In the genomic region with DNA sequence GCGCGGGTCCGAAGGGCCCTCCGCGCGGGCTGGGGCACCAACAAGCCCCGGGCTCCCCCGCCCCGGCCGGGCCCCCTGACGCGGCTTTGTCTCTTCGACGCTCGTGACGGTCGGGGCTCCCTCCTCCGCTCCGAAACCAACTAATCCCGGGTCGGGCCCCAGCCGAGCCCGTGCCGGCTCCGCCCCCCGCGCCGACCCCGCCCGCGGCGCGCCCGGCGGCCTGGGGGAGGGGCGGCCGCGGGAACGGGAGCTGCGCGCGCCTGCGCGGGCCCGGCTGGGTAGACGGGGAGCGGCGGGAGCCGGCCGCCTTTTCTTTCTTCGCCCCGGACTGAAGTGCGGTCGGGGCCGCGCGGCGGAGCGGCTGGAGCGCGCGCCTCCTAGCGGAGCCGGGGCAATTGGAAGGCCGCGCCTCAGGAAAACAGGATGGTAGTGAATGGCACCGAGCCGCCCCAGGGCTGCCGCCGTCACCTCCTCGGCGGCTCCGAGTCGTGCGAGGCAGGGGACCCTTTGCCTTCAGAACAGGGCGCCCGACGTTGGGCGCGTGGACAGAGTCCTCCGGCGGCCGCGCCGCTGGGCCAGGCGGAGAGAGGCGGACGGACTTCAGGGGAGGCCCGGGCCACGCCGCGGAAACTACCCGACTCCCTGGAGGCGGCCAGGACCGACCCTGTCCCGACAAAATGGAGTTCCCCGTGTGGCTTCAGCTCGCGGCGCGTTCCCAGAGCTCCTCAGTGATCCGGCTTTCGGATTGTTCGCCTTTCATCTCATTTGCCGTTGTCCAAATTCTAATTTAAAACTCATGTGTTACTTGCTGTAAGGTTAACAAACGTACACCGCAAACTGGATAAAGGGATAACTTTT, we compare ENCODE assay signal across 1 cellular context.
TF ChIP-seq lines count a peak whose summit lies in the region.

A gene with protein sequence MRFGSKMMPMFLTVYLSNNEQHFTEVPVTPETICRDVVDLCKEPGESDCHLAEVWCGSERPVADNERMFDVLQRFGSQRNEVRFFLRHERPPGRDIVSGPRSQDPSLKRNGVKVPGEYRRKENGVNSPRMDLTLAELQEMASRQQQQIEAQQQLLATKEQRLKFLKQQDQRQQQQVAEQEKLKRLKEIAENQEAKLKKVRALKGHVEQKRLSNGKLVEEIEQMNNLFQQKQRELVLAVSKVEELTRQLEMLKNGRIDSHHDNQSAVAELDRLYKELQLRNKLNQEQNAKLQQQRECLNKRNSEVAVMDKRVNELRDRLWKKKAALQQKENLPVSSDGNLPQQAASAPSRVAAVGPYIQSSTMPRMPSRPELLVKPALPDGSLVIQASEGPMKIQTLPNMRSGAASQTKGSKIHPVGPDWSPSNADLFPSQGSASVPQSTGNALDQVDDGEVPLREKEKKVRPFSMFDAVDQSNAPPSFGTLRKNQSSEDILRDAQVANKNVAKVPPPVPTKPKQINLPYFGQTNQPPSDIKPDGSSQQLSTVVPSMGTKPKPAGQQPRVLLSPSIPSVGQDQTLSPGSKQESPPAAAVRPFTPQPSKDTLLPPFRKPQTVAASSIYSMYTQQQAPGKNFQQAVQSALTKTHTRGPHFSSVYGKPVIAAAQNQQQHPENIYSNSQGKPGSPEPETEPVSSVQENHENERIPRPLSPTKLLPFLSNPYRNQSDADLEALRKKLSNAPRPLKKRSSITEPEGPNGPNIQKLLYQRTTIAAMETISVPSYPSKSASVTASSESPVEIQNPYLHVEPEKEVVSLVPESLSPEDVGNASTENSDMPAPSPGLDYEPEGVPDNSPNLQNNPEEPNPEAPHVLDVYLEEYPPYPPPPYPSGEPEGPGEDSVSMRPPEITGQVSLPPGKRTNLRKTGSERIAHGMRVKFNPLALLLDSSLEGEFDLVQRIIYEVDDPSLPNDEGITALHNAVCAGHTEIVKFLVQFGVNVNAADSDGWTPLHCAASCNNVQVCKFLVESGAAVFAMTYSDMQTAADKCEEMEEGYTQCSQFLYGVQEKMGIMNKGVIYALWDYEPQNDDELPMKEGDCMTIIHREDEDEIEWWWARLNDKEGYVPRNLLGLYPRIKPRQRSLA (minus strand): TSS at position 138 of the 858 bp plus-strand sequence. CDS start 267 bp downstream, outside the sequence.

TF ChIP-seq in HepG2, 621 proteins besides CTCF, POLR2A, EP300 and RAD21 (continued from another document and continues in another):
- TF ChIP-seq GMEB1 (CRISPR knock-in tag; IDR thresholded peaks at IDR 0.05; ENCODE audit: borderline replicate concordance), result peak; percentile 45; the same call in 1 of the 2 replicates
- no peak for TF ChIP-seq ZNF672 (CRISPR knock-in tag; IDR thresholded peaks at IDR 0.05)
- TF ChIP-seq ZNF607 (CRISPR knock-in tag; IDR thresholded peaks at IDR 0.05; ENCODE audit: borderline replicate concordance), result no peak
- TF ChIP-seq FOXJ3 (CRISPR knock-in tag; IDR thresholded peaks at IDR 0.05; ENCODE audit: borderline replicate concordance), result 0 out of 2 replicates have a peak, but pooled peaks have one; percentile 18
- no peak for TF ChIP-seq NR3C1 (CRISPR knock-in tag; IDR thresholded peaks at IDR 0.05)
- TF ChIP-seq ZFX (CRISPR knock-in tag; IDR thresholded peaks at IDR 0.05; ENCODE audit: low read depth), result peak; percentile 95
- TF ChIP-seq FOXK2 (IDR thresholded peaks at IDR 0.05), result no peak
- no peak; the same call in 1 of the 2 replicates for TF ChIP-seq FOXC1 (CRISPR knock-in tag; IDR thresholded peaks at IDR 0.05; ENCODE audit: borderline replicate concordance)
- no peak for TF ChIP-seq SP1 (IDR thresholded peaks at IDR 0.05)
- no peak for TF ChIP-seq SP1 (CRISPR knock-in tag; IDR thresholded peaks at IDR 0.05)
- no peak for TF ChIP-seq ZNF713 (CRISPR knock-in tag; IDR thresholded peaks at IDR 0.05)
- TF ChIP-seq, protein P1, sequence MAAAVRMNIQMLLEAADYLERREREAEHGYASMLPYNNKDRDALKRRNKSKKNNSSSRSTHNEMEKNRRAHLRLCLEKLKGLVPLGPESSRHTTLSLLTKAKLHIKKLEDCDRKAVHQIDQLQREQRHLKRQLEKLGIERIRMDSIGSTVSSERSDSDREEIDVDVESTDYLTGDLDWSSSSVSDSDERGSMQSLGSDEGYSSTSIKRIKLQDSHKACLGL (CRISPR knock-in tag; IDR thresholded peaks at IDR 0.05), result peak; percentile 55
- TF ChIP-seq ASH2L (IDR thresholded peaks at IDR 0.05; ENCODE audit: insufficient read length, low read depth, low read length), result peak; percentile 36
- no peak for TF ChIP-seq ISX (CRISPR knock-in tag; conservative IDR thresholded peaks at IDR 0.05)
- no peak; the same call in 1 of the 2 replicates for TF ChIP-seq CCDC6 (CRISPR knock-in tag; IDR thresholded peaks at IDR 0.05)
- TF ChIP-seq MAF1 (CRISPR knock-in tag; IDR thresholded peaks at IDR 0.05; ENCODE audit: borderline replicate concordance), result no peak; the same call in 1 of the 2 replicates
- TF ChIP-seq MXD4 (CRISPR knock-in tag; IDR thresholded peaks at IDR 0.05), result no peak; the same call in 1 of the 2 replicates
- no peak for TF ChIP-seq HNF4A (CRISPR knock-in tag; IDR thresholded peaks at IDR 0.05)
- TF ChIP-seq NFATC3 (CRISPR knock-in tag; IDR thresholded peaks at IDR 0.05), result no peak
- peak; percentile 22; the same call in 1 of the 2 replicates for TF ChIP-seq ZNF12 (CRISPR knock-in tag; IDR thresholded peaks at IDR 0.05)
- TF ChIP-seq KLF15 (CRISPR knock-in tag; IDR thresholded peaks at IDR 0.05; ENCODE audit: borderline replicate concordance), result no peak; the same call in 1 of the 2 replicates
- peak; percentile 60; the same call in 1 of the 2 replicates for TF ChIP-seq ATF7-NPFF (CRISPR knock-in tag; IDR thresholded peaks at IDR 0.05; ENCODE audit: low read depth)
- TF ChIP-seq GRHL1 (CRISPR knock-in tag; conservative IDR thresholded peaks at IDR 0.05), result no peak
- TF ChIP-seq LBX2 (CRISPR knock-in tag; IDR thresholded peaks at IDR 0.05; ENCODE audit: borderline replicate concordance), result no peak
- peak; percentile 41; the same call in 1 of the 2 replicates for TF ChIP-seq PRDM10 (CRISPR knock-in tag; IDR thresholded peaks at IDR 0.05; ENCODE audit: low read depth)
- no peak for TF ChIP-seq CAMTA2 (CRISPR knock-in tag; IDR thresholded peaks at IDR 0.05; ENCODE audit: borderline replicate concordance)
- TF ChIP-seq TCF7 (IDR thresholded peaks at IDR 0.05; ENCODE audit: low read depth), result no peak
- TF ChIP-seq, protein P2, sequence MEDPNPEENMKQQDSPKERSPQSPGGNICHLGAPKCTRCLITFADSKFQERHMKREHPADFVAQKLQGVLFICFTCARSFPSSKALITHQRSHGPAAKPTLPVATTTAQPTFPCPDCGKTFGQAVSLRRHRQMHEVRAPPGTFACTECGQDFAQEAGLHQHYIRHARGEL (CRISPR knock-in tag; IDR thresholded peaks at IDR 0.05), result no peak
- TF ChIP-seq PITX1 (CRISPR knock-in tag; IDR thresholded peaks at IDR 0.05), result 0 out of 2 replicates have a peak, but pooled peaks have one; percentile 13
- TF ChIP-seq ZNF432 (CRISPR knock-in tag; IDR thresholded peaks at IDR 0.05; ENCODE audit: borderline replicate concordance), result no peak
- TF ChIP-seq HHEX (CRISPR knock-in tag; IDR thresholded peaks at IDR 0.05), result no peak
- TF ChIP-seq ZNF253 (CRISPR knock-in tag; IDR thresholded peaks at IDR 0.05; ENCODE audit: borderline replicate concordance), result no peak
- peak; percentile 62; the same call in 1 of the 2 replicates for TF ChIP-seq ZNF891 (CRISPR knock-in tag; IDR thresholded peaks at IDR 0.05)
- TF ChIP-seq GPN1 (CRISPR knock-in tag; IDR thresholded peaks at IDR 0.05; ENCODE audit: borderline replicate concordance), result no peak
- TF ChIP-seq, protein P3, sequence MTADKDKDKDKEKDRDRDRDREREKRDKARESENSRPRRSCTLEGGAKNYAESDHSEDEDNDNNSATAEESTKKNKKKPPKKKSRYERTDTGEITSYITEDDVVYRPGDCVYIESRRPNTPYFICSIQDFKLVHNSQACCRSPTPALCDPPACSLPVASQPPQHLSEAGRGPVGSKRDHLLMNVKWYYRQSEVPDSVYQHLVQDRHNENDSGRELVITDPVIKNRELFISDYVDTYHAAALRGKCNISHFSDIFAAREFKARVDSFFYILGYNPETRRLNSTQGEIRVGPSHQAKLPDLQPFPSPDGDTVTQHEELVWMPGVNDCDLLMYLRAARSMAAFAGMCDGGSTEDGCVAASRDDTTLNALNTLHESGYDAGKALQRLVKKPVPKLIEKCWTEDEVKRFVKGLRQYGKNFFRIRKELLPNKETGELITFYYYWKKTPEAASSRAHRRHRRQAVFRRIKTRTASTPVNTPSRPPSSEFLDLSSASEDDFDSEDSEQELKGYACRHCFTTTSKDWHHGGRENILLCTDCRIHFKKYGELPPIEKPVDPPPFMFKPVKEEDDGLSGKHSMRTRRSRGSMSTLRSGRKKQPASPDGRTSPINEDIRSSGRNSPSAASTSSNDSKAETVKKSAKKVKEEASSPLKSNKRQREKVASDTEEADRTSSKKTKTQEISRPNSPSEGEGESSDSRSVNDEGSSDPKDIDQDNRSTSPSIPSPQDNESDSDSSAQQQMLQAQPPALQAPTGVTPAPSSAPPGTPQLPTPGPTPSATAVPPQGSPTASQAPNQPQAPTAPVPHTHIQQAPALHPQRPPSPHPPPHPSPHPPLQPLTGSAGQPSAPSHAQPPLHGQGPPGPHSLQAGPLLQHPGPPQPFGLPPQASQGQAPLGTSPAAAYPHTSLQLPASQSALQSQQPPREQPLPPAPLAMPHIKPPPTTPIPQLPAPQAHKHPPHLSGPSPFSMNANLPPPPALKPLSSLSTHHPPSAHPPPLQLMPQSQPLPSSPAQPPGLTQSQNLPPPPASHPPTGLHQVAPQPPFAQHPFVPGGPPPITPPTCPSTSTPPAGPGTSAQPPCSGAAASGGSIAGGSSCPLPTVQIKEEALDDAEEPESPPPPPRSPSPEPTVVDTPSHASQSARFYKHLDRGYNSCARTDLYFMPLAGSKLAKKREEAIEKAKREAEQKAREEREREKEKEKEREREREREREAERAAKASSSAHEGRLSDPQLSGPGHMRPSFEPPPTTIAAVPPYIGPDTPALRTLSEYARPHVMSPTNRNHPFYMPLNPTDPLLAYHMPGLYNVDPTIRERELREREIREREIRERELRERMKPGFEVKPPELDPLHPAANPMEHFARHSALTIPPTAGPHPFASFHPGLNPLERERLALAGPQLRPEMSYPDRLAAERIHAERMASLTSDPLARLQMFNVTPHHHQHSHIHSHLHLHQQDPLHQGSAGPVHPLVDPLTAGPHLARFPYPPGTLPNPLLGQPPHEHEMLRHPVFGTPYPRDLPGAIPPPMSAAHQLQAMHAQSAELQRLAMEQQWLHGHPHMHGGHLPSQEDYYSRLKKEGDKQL (CRISPR knock-in tag; IDR thresholded peaks at IDR 0.05; ENCODE audit: low read depth), result 0 out of 2 replicates have a peak, but pooled peaks have one; percentile 38
